Comparison of ENCODE assay signal across 27 cellular contexts in genomic region chr3:63762180-63762579, GRCh38. TPM values are rescaled to one million over a fixed set of nuclear protein-coding genes. Genes with fewer than 3 reads are reported as not detected.
DNase-seq lines count a peak whose midpoint lies in the region; ATAC-seq and TF ChIP-seq lines count a peak whose summit lies in the region.
"Had no signal": no experiment of that assay in that cellular context is flagged by ENCODE, and none has a peak within 500 bp of the region (broad histone marks: within the 10 kb centered on the region; RNA-seq: fewer than 3 reads in every experiment).

No MANE protein-coding gene starts in this region.

- no peak for TF ChIP-seq POLR2A in heart left ventricle (IDR thresholded peaks at IDR 0.05)

- no peak overlapping the region for H3K4me3 Mint-ChIP-seq in stimulated activated memory B cell treated with anti-CD40 and anti-IgM and Interleukin-4, amounts not matched to agents 10 μg/mL and 1 μg/mL and 100 μg/mL, for 72 hours
- H3K4me3 Mint-ChIP-seq: CD4-positive, alpha-beta memory T cell; immature natural killer cell; neural progenitor cell had no signal

- no peaks in the 10 kb centered on the region for H3K4me1 ChIP-seq in heart left ventricle
- H3K4me1 ChIP-seq in adipocyte (ENCODE audit: control insufficient read depth, insufficient read depth, low read length), result peaks cover 46% of the 10 kb centered on the region
- H3K4me1 ChIP-seq: esophagus muscularis mucosa, HAP-1, heart right ventricle, left ventricle myocardium inferior, neural progenitor cell, psoas muscle had no signal

- H3K9ac ChIP-seq in adipocyte (ENCODE audit: low read length), result peak overlapping the region; percentile 84
- H3K9ac ChIP-seq: neural progenitor cell had no signal

- intact Hi-C loops in left ventricle myocardium superior (cut with micrococcal nuclease) (no loop called here), heart left ventricle (cut with DNase I) (no loop called here)

- no peak overlapping the region for H3K27ac Mint-ChIP-seq in stimulated activated memory B cell treated with anti-CD40 and anti-IgM and Interleukin-4, amounts not matched to agents 10 μg/mL and 1 μg/mL and 100 μg/mL, for 72 hours
- H3K27ac Mint-ChIP-seq: CD4-positive, alpha-beta memory T cell; immature natural killer cell; neural progenitor cell had no signal

- no peak overlapping the region for H3K4me3 ChIP-seq in heart left ventricle
- H3K4me3 ChIP-seq in adipocyte (ENCODE audit: low read length), result peak overlapping the region; percentile 80
- H3K4me3 ChIP-seq in foreskin fibroblast (ENCODE audit: low read depth in 1 of 2, low read length in 2 of 2), result no peak overlapping the region
- H3K4me3 ChIP-seq: esophagus muscularis mucosa, HAP-1, heart right ventricle, left ventricle myocardium inferior, neural progenitor cell, psoas muscle had no signal

- peaks cover 6% of the 10 kb centered on the region for H3K9me3 Mint-ChIP-seq in stimulated activated memory B cell treated with anti-CD40 and anti-IgM and Interleukin-4, amounts not matched to agents 10 μg/mL and 1 μg/mL and 100 μg/mL, for 72 hours
- H3K9me3 Mint-ChIP-seq: neural progenitor cell had no signal

- no peak overlapping the region for H3K27ac ChIP-seq in heart left ventricle
- H3K27ac ChIP-seq: esophagus muscularis mucosa, heart right ventricle, left ventricle myocardium inferior, neural progenitor cell, psoas muscle had no signal

- H3K9me3 ChIP-seq in heart left ventricle, result no peaks in the 10 kb centered on the region
- no peaks in the 10 kb centered on the region for H3K9me3 ChIP-seq in adipocyte (ENCODE audit: control insufficient read depth, low read length)
- H3K9me3 ChIP-seq: esophagus muscularis mucosa, HAP-1, heart right ventricle, left ventricle myocardium inferior, psoas muscle had no signal

- ATAC-seq in left ventricle myocardium superior, result peak; percentile 45
- ATAC-seq in heart left ventricle, result no peak
- no peak for ATAC-seq in HG03135 (IDR thresholded peaks at IDR 0.05; ENCODE audit: unreplicated experiment)
- ATAC-seq in stimulated activated memory B cell treated with anti-CD40 and anti-IgM and Interleukin-4, amounts not matched to agents 10 μg/mL and 1 μg/mL and 100 μg/mL, for 72 hours, result no peak
- ATAC-seq in GM19328 (IDR thresholded peaks at IDR 0.05; ENCODE audit: unreplicated experiment), result no peak
- ATAC-seq: HepG2, psoas muscle had no signal

- no peaks in the 10 kb centered on the region for H3K36me3 ChIP-seq in heart left ventricle
- H3K36me3 ChIP-seq in adipocyte (ENCODE audit: control insufficient read depth, insufficient read depth, low read length, severe bottlenecking), result no peaks in the 10 kb centered on the region
- H3K36me3 ChIP-seq: esophagus muscularis mucosa, HAP-1, heart right ventricle, left ventricle myocardium inferior, neural progenitor cell had no signal

- WGBS in heart left ventricle, 4 donors, result 82 to 90% (median 86%) methylated on average over 1 of the region's 1 CpG

- H3K4me1 Mint-ChIP-seq in stimulated activated memory B cell treated with anti-CD40 and anti-IgM and Interleukin-4, amounts not matched to agents 10 μg/mL and 1 μg/mL and 100 μg/mL, for 72 hours, result no peaks in the 10 kb centered on the region
- H3K4me1 Mint-ChIP-seq: CD4-positive, alpha-beta memory T cell; immature natural killer cell had no signal

- peaks cover 25% of the 10 kb centered on the region for H3K27me3 Mint-ChIP-seq in stimulated activated memory B cell treated with anti-CD40 and anti-IgM and Interleukin-4, amounts not matched to agents 10 μg/mL and 1 μg/mL and 100 μg/mL, for 72 hours

- H3K27me3 ChIP-seq in heart left ventricle (peaks cover 0 to 5% (median 0%) of the 10 kb centered on the region in 9 donors), adipocyte (replicated peaks; ENCODE audit: control insufficient read depth, insufficient read depth, low read length) (no peaks in the 10 kb centered on the region)
- H3K27me3 ChIP-seq: esophagus muscularis mucosa, neural progenitor cell had no signal

- DNase-seq in left ventricle myocardium superior (no peak), heart left ventricle (no peak), adipocyte (ENCODE audit: low read depth) (peak; percentile 87), foreskin fibroblast (peak; percentile 60 to 82), SIG-M5 (lab: John Stamatoyannopoulos, UW) (no peak)
- DNase-seq: activated CD4-positive, CD25-positive, alpha-beta regulatory T cell treated with anti-CD3 and anti-CD28 coated beads, Interleukin-2, amount 50 U/mL, for 72 hours; activated naive CD4-positive, alpha-beta T cell treated with anti-CD3 and anti-CD28 coated beads, Interleukin-2, amount 50 U/mL, for 16 hours; activated T-cell treated with anti-CD3 and anti-CD28 coated beads, Interleukin-2, amount 50 U/mL, for 48 hours; CD4-positive, alpha-beta memory T cell; DMS53; effector CD8-positive, alpha-beta T cell; heart right ventricle; immature natural killer cell; left ventricle myocardium inferior; NCI-H1105; NCI-H524 treated with DMSO at 0.1 percent for 48 hours; psoas muscle had no signal

- no peaks in the 10 kb centered on the region for H3K36me3 Mint-ChIP-seq in stimulated activated memory B cell treated with anti-CD40 and anti-IgM and Interleukin-4, amounts not matched to agents 10 μg/mL and 1 μg/mL and 100 μg/mL, for 72 hours
- H3K36me3 Mint-ChIP-seq: CD4-positive, alpha-beta memory T cell; immature natural killer cell; neural progenitor cell had no signal

- no peak for TF ChIP-seq CTCF in heart left ventricle (IDR thresholded peaks at IDR 0.05)
- no peak for TF ChIP-seq CTCF in foreskin fibroblast (IDR thresholded peaks at IDR 0.05; ENCODE audit: low read depth, low read length)

RNA-seq across cellular contexts. Expression of gene C3orf49, which starts 56.9 kb away (rescaled TPM):
- not detected for total RNA-seq in left ventricle myocardium superior
- total RNA-seq in heart left ventricle, result not detected
- polyA plus RNA-seq in heart left ventricle, result not detected
- total RNA-seq: A172; CD4-positive, alpha-beta memory T cell; cerebellum; esophagus muscularis mucosa; heart right ventricle; HepG2; left ventricle myocardium inferior; psoas muscle; urinary bladder had no signal
- polyA plus RNA-seq: CD4-positive, alpha-beta memory T cell; heart right ventricle; HepG2; immature natural killer cell; urinary bladder had no signal

Comparison
In these comparisons a context has a peak if more than half of its experiments do, and no peak if none do; other contexts are left out.
1. DNase-seq: peak in adipocyte (single experiment) and foreskin fibroblast (2 of 2); none in left ventricle myocardium superior (single experiment), heart left ventricle (0 of 5) and SIG-M5 (single experiment).